ENCODE assay signal across 1 cellular context in genomic region chr10:45578384-45578946, GRCh38.
TF ChIP-seq lines count a peak whose summit lies in the region.

No MANE protein-coding gene starts in this region.

TF ChIP-seq in H1, 55 proteins besides CTCF, POLR2A, EP300 and RAD21:
- TF ChIP-seq TEAD4 (IDR thresholded peaks at IDR 0.05; ENCODE audit: low read depth, low read length) (no peak), POLR2AphosphoS5 (IDR thresholded peaks at IDR 0.05; ENCODE audit: low read depth, low read length) (no peak), CHD1 (IDR thresholded peaks at IDR 0.05; ENCODE audit: low read depth, low read length) (no peak), KDM4A (IDR thresholded peaks at IDR 0.05; ENCODE audit: low read depth, low read length, severe bottlenecking) (no peak), CREB1 (IDR thresholded peaks at IDR 0.05) (no peak), RNF2 (IDR thresholded peaks at IDR 0.05; ENCODE audit: borderline replicate concordance, low read depth, low read length, missing control alignments, poor library complexity, severe bottlenecking) (no peak), EZH2 (IDR thresholded peaks at IDR 0.05; ENCODE audit: low read depth, low read length, severe bottlenecking) (no peak), SIX5 (IDR thresholded peaks at IDR 0.05; ENCODE audit: low read depth, low read length) (no peak), ATF2 (IDR thresholded peaks at IDR 0.05; ENCODE audit: low read length) (no peak)
